Comparison of ENCODE assay signal across 3 cellular contexts in the genomic region with DNA sequence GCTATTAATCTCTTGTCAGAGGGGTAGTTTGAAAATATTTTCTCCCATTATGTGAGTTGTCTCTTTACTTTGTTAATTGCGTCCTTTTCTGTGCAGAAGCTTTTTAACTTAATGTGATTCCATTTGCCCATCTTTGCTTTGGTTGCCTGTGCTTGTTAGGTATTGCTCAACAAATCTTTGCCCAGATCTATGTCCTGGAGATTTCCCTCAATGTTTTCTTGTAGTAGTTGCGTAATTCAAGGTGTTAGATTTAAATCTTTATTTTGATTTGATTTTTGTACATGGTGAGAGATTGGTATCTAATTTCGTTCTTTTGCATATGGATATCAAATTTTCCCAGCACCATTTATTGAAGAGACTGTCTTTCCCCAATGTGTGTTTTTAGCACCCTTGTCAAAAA.
TF ChIP-seq lines count a peak whose summit lies in the region.

No MANE protein-coding gene starts in this region.

TF ChIP-seq in HepG2, 621 proteins besides CTCF, POLR2A, EP300 and RAD21:
- TF ChIP-seq, protein P1, sequence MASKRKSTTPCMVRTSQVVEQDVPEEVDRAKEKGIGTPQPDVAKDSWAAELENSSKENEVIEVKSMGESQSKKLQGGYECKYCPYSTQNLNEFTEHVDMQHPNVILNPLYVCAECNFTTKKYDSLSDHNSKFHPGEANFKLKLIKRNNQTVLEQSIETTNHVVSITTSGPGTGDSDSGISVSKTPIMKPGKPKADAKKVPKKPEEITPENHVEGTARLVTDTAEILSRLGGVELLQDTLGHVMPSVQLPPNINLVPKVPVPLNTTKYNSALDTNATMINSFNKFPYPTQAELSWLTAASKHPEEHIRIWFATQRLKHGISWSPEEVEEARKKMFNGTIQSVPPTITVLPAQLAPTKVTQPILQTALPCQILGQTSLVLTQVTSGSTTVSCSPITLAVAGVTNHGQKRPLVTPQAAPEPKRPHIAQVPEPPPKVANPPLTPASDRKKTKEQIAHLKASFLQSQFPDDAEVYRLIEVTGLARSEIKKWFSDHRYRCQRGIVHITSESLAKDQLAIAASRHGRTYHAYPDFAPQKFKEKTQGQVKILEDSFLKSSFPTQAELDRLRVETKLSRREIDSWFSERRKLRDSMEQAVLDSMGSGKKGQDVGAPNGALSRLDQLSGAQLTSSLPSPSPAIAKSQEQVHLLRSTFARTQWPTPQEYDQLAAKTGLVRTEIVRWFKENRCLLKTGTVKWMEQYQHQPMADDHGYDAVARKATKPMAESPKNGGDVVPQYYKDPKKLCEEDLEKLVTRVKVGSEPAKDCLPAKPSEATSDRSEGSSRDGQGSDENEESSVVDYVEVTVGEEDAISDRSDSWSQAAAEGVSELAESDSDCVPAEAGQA (IDR thresholded peaks at IDR 0.05; ENCODE audit: low read depth): no peak
- TF ChIP-seq, protein P1 (CRISPR knock-in tag; IDR thresholded peaks at IDR 0.05; ENCODE audit: borderline replicate concordance): no peak
- TF ChIP-seq CEBPB (IDR thresholded peaks at IDR 0.05; ENCODE audit: borderline replicate concordance, low read depth, low read length): peak; percentile 12; the same call in 1 of the 2 replicates
TF ChIP-seq in HepG2: peak in this region for 1.

TF ChIP-seq in IMR-90, 13 proteins besides CTCF, POLR2A, EP300 and RAD21:
- TF ChIP-seq CHD1 (IDR thresholded peaks at IDR 0.05; ENCODE audit: low read depth, low read length) (no peak), SMC3 (IDR thresholded peaks at IDR 0.05; ENCODE audit: low read depth, low read length) (no peak), CEBPB (IDR thresholded peaks at IDR 0.05; ENCODE audit: low read depth, low read length) (peak; percentile 31; the same call in 1 of the 2 replicates), MAFK (IDR thresholded peaks at IDR 0.05; ENCODE audit: low read depth, low read length) (no peak)
- TF ChIP-seq, protein P2, sequence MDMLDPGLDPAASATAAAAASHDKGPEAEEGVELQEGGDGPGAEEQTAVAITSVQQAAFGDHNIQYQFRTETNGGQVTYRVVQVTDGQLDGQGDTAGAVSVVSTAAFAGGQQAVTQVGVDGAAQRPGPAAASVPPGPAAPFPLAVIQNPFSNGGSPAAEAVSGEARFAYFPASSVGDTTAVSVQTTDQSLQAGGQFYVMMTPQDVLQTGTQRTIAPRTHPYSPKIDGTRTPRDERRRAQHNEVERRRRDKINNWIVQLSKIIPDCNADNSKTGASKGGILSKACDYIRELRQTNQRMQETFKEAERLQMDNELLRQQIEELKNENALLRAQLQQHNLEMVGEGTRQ (IDR thresholded peaks at IDR 0.05; ENCODE audit: low read depth, low read length): no peak

TF ChIP-seq in H1, 55 proteins besides CTCF, POLR2A, EP300 and RAD21:
- TF ChIP-seq, protein P3, sequence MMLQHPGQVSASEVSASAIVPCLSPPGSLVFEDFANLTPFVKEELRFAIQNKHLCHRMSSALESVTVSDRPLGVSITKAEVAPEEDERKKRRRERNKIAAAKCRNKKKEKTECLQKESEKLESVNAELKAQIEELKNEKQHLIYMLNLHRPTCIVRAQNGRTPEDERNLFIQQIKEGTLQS (IDR thresholded peaks at IDR 0.05; ENCODE audit: insufficient read depth, low read depth, low read length): no peak
- TF ChIP-seq CEBPB (IDR thresholded peaks at IDR 0.05; ENCODE audit: low read depth, low read length): 0 out of 2 replicates have a peak, but pooled peaks have one; percentile 2
- TF ChIP-seq, protein P2 (IDR thresholded peaks at IDR 0.05; ENCODE audit: low read length): no peak
- no peak for TF ChIP-seq CTBP2 (IDR thresholded peaks at IDR 0.05; ENCODE audit: borderline replicate concordance, insufficient read depth, insufficient read length, low read length)
